8 cellular contexts compared by ENCODE assay signal in the genomic region with DNA sequence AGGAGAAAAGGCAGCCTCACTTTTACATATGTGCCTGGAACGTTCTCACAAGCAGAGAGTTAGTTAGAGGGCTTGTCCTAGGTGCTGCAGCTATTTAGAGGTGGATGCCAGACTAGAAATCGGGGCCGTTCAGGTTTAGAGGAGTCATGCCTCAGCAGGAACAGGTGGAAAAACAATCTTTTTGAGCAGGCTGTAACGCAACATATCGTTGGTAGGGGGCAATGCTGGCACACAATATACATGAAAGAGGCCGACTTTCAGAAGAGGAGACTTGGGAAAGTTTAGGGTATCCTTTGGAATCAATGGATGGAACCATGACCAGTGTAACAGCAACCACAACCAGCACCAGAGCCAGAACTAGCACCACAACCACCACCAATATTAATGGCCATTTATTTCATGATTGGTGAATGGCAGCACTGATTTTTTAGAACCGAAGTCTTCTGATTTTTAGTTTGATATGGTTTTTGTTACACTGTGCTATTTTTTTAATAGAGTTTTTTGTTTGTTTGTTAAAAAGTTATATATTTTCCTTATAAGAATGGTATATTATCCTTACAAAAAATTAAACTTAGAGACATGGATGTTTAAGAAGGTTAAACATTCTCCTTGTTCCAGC. TPM values are rescaled to one million over a fixed set of nuclear protein-coding genes. Genes with fewer than 3 reads are reported as not detected.
DNase-seq lines count a peak whose midpoint lies in the region; ATAC-seq and TF ChIP-seq lines count a peak whose summit lies in the region.

No MANE protein-coding gene starts in this region.

- H3K36me3 Mint-ChIP-seq in HFFc6 (ENCODE audit: low read depth), result no peaks in the 10 kb centered on the region

- no peak for ATAC-seq in HG02759 (IDR thresholded peaks at IDR 0.05; ENCODE audit: unreplicated experiment)

- no peak overlapping the region for H3K4me3 Mint-ChIP-seq in HFFc6

- DNase-seq in DMS 273 treated with DMSO at 0.1 percent for 48 hours (lab: John Stamatoyannopoulos, UW) (peak; percentile 34), HFFc6 (no peak), SHP77 (lab: John Stamatoyannopoulos, UW) (peak; percentile 65 to 74), iPS-NIHi7 (ENCODE audit: extremely low spot score) (peak; percentile 52), EL (no peak), AG20443 (ENCODE audit: low spot score) (no peak)
- no peak for DNase-seq in stimulated activated CD4-positive, alpha-beta T cell treated with anti-CD3 and anti-CD28 coated beads, Interleukin-4, amount 100 ng/mL, for 1 hour

- H3K9me3 Mint-ChIP-seq in HFFc6, result no peaks in the 10 kb centered on the region

- no peak overlapping the region for H3K27ac Mint-ChIP-seq in HFFc6

- peak; percentile 61 for TF ChIP-seq CTCF in HFFc6 (IDR thresholded peaks at IDR 0.05)

- peaks cover 2% of the 10 kb centered on the region for H3K27me3 Mint-ChIP-seq in HFFc6 (ENCODE audit: insufficient read depth)

- H3K4me1 Mint-ChIP-seq in HFFc6 (ENCODE audit: low read depth), result peaks cover 2% of the 10 kb centered on the region

RNA-seq across cellular contexts. Expression of a gene that starts 14.9 kb away (rescaled TPM):
- total RNA-seq in HFFc6 (2021; fragmentation: NEBNext Ultra II Directional; extraction: Animal tissue kit (Norgen Biotek cat#: 25700)), result 10 to 100 TPM; 18.1 to 26.3 (median 22.1) TPM

Comparison
In these comparisons a context has a peak if more than half of its experiments do, and no peak if none do; other contexts are left out.
1. DNase-seq: peak in DMS 273 treated with DMSO at 0.1 percent for 48 hours (single experiment), SHP77 (2 of 2) and iPS-NIHi7 (single experiment); none in HFFc6 (single experiment), EL (single experiment), stimulated activated CD4-positive, alpha-beta T cell treated with anti-CD3 and anti-CD28 coated beads, Interleukin-4, amount 100 ng/mL, for 1 hour (single experiment) and AG20443 (single experiment).